ENCODE assay signal across 7 cellular contexts in the genomic region with DNA sequence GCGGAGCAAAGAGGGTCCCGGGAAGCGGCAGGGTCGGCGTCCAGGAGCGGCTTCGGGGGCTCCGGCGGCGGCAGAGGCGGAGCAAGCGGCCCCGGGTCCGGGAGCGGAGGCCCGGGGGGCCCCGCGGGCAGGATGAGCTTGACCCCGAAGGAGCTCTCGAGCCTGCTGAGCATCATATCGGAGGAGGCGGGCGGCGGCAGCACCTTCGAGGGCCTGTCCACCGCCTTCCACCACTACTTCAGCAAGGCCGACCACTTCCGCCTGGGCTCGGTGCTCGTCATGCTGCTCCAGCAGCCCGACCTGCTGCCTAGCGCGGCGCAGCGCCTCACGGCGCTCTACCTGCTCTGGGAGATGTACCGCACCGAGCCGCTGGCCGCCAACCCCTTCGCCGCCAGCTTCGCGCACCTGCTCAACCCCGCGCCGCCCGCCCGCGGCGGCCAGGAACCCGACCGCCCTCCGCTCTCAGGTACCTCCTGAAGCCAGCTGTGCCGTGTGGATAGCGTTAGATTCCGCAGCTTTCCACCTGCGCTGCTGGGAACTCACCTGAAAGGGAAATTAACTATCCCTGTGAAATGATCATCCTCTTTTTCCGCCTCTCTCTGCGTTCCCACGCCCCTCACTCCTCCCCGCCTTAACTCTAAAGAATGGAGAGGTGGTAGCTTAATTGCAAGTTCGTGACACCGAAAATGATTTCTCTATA. TPM values are rescaled to one million over a fixed set of nuclear protein-coding genes. Genes with fewer than 3 reads are reported as not detected.
DNase-seq lines count a peak whose midpoint lies in the region; ATAC-seq, FAIRE-seq and TF ChIP-seq lines count a peak whose summit lies in the region.

No MANE protein-coding gene starts in this region.

- H4K20me1 ChIP-seq in HepG2 (ENCODE audit: insufficient read depth, low read length): peaks cover 3% of the 10 kb centered on the region; the same call in 1 of the 2 replicates

- H3K36me3 ChIP-seq in HepG2 (replicated peaks in 1 of 2; ENCODE audit: control insufficient read depth in 1 of 2, insufficient read depth in 2 of 2, low read length in 2 of 2): peaks cover 0 to 8% of the 10 kb centered on the region in 2 experiments; a peak in 3 of 5 replicates

- H3K27ac ChIP-seq in HepG2 (ENCODE audit: extremely low read length, insufficient read depth, low read length): peak overlapping the region; percentile 86

- TF ChIP-seq CTCF in GM13977 (IDR thresholded peaks at IDR 0.05; ENCODE audit: extremely low read depth, insufficient read depth, missing control alignments) (no peak), HFF-Myc (IDR thresholded peaks at IDR 0.05; ENCODE audit: low read depth, low read length, missing control alignments) (no peak), WTC11 (IDR thresholded peaks at IDR 0.05) (no peak), chondrocyte (IDR thresholded peaks at IDR 0.05) (peak; percentile 22), HepG2 (CRISPR knock-in tag; IDR thresholded peaks at IDR 0.05) (no peak)

- H3K79me2 ChIP-seq in HepG2 (ENCODE audit: insufficient read depth, low read length): peaks cover 50% of the 10 kb centered on the region

- H3K9me3 ChIP-seq in HepG2 (ENCODE audit: low read length): no peaks in the 10 kb centered on the region

- BruUV-seq in HepG2 (replicated peaks; lab: Mats Ljungman, UMichigan): no TSS peak

- peak overlapping the region; percentile 96 for H3K9ac ChIP-seq in HepG2 (ENCODE audit: insufficient read depth, low read depth, low read length)

- TF ChIP-seq RAD21 in HepG2 (CRISPR knock-in tag; IDR thresholded peaks at IDR 0.05): peak; percentile 53; the same call in 1 of the 2 replicates

- POLR2A ChIA-PET in WTC11 (lab: Charles Lee) (interaction anchor here (1.3 kb wide), 1 partner anchor 245 kb away, joined by 3 read pairs; no protein-coding TSS in a partner anchor), HepG2 (lab: Yijun Ruan, JAX) (interaction anchor here (0.6 to 4.1 kb wide), 14 partner anchors 10 to 651 kb away, joined by 3 to 53 read pairs (median 5); a partner anchor contains a TSS)

- H3K27me3 ChIP-seq in HepG2 (ENCODE audit: control insufficient read depth in 1 of 2, insufficient read depth in 2 of 2, low read length in 2 of 2): no peaks in the 10 kb centered on the region; a peak in 1 of 5 replicates

- H3K4me1 Mint-ChIP-seq in WTC11: peaks cover 53% of the 10 kb centered on the region
- peaks cover 37% of the 10 kb centered on the region for H3K4me1 Mint-ChIP-seq in chondrocyte (ENCODE audit: low read depth)

- WGBS in HepG2 (ENCODE audit: low lambda C conversion rate): 1% methylated on average over 19 of the region's 65 CpGs

- TF ChIP-seq EP300 in HepG2 (IDR thresholded peaks at IDR 0.05; ENCODE audit: low read depth in 2 of 2, low read length in 2 of 2): no peak
- TF ChIP-seq EP300 in HepG2 (CRISPR knock-in tag; IDR thresholded peaks at IDR 0.05; ENCODE audit: borderline replicate concordance): no peak

- H2AFZ ChIP-seq in HepG2 (ENCODE audit: low read length): no peak overlapping the region

- in situ Hi-C loops in GM13977 (cut with MboI; ENCODE audit: low pct_unique_long_range_greater_than_20kb, low sequenced_read_pairs, unreplicated experiment) (loop anchor here (25.0 kb wide), 1 partner anchor 109 kb away; no protein-coding TSS in a partner anchor), HepG2 (cut with HindIII; ENCODE audit: extremely low pct_ligation_motif_present, low pct_unique_long_range_greater_than_20kb) (no loop called here)

- H3K9me3 Mint-ChIP-seq in WTC11 (peaks cover 7% of the 10 kb centered on the region; the same call in 1 of the 2 replicates), chondrocyte (ENCODE audit: low read depth) (no peaks in the 10 kb centered on the region)

- H3K4me3 ChIP-seq in HFF-Myc (replicated peaks; ENCODE audit: low read depth, low read length) (peak overlapping the region; percentile 99), HepG2 (replicated peaks in 1 of 3; ENCODE audit: insufficient read depth in 1 of 3, low read depth in 2 of 3, low read length in 3 of 3) (peak overlapping the region; percentile 82 to 98 (median 90))

- no peak for FAIRE-seq in HepG2 (lab: Jason Lieb, UNC)

- H3K36me3 Mint-ChIP-seq in WTC11 (peaks cover 15% of the 10 kb centered on the region), chondrocyte (ENCODE audit: low read depth) (peaks cover 4% of the 10 kb centered on the region)

- H3K27me3 Mint-ChIP-seq in WTC11 (ENCODE audit: low read depth): no peaks in the 10 kb centered on the region
- no peaks in the 10 kb centered on the region for H3K27me3 Mint-ChIP-seq in chondrocyte (ENCODE audit: low read depth)

- intact Hi-C loops in HepG2 (cut with micrococcal nuclease; ENCODE audit: unreplicated experiment): no loop called here

- CTCF ChIA-PET in WTC11 (lab: Charles Lee): interaction anchor here (0.6 to 3.4 kb wide), 14 partner anchors 8 to 647 kb away, joined by 3 to 32 read pairs (median 4); a partner anchor contains a TSS
- CTCF ChIA-PET in HepG2 (lab: Yijun Ruan, JAX; ENCODE audit: low intra/inter-chr PET ratio, low total read pairs): interaction anchor here (2.7 kb wide), 1 partner anchor 241 kb away, joined by 12 read pairs; no protein-coding TSS in a partner anchor

- DNase-seq in GM13977 (ENCODE audit: low spot score) (peak; percentile 75), HFF-Myc (ENCODE audit: extremely low read depth, low read depth) (no peak), NCI-H1105 (lab: John Stamatoyannopoulos, UW) (peak; percentile 33), WTC11 (ENCODE audit: low spot score) (peak; percentile 66), chondrocyte (ENCODE audit: low spot score) (peak; percentile 92), HepG2 (ENCODE audit: low spot score) (no peak)
- peak; percentile 51 to 62 for DNase-seq in stimulated activated CD4-positive, alpha-beta T cell treated with anti-CD3 and anti-CD28 coated beads, Interleukin-4, amount 100 ng/mL, for 48 hours (ENCODE audit: low read depth in 2 of 2)

- no peak; a peak in 1 of 4 replicates for TF ChIP-seq POLR2A in HepG2 (IDR thresholded peaks at IDR 0.05; ENCODE audit: insufficient read depth in 1 of 2, low read depth in 2 of 2, low read length in 2 of 2)

- peak; percentile 14 for ATAC-seq in WTC11
- peak; percentile 74 for ATAC-seq in HepG2

- H3K27ac Mint-ChIP-seq in WTC11 (peak overlapping the region; percentile 96), chondrocyte (ENCODE audit: unreplicated experiment) (peak overlapping the region; percentile 95)

- H3K4me1 ChIP-seq in HepG2 (ENCODE audit: insufficient read depth, low read length): peaks cover 75% of the 10 kb centered on the region

- peak overlapping the region; percentile 93 for H3K4me2 ChIP-seq in HepG2 (ENCODE audit: low read depth, low read length)

- H3K4me3 Mint-ChIP-seq in WTC11: peak overlapping the region; percentile 99
- peak overlapping the region; percentile 82 for H3K4me3 Mint-ChIP-seq in chondrocyte (ENCODE audit: unreplicated experiment)

RNA-seq across cellular contexts. Expression of a gene that starts 0.5 kb away (rescaled TPM):
- total RNA-seq in WTC11 (2021) (47.4 to 54.0 TPM (median 48.9 TPM) in 3 replicates), chondrocyte (28.5 to 37.4 TPM (median 31.3 TPM) in 3 replicates), HepG2 (2016; rRNA removed; fragmentation: Illumina TruSeq; extraction: Trizol) (100 and 114 TPM in 2 replicates)
- 34.2 and 39.4 TPM in 2 replicates for total RNA-seq in HepG2 (2016; cell fraction: cytosol; rRNA removed; fragmentation: Illumina TruSeq; extraction: Trizol; ENCODE audit: low read depth)
- 93.7 and 119 TPM in 2 replicates for total RNA-seq in HepG2 (2016; cell fraction: insoluble cytoplasmic fraction; rRNA removed; fragmentation: Illumina TruSeq; extraction: Trizol)
- total RNA-seq in HepG2 (2016; cell fraction: membrane; rRNA removed; fragmentation: Illumina TruSeq; extraction: Trizol): 65.8 and 70.3 TPM in 2 replicates
- total RNA-seq in HepG2 (2016; cell fraction: nucleus; rRNA removed; fragmentation: Illumina TruSeq; extraction: Trizol): 79.5 and 91.1 TPM in 2 replicates
- 202 and 209 TPM in 2 replicates for polyA plus RNA-seq in HepG2 (2011; rRNA removed)
- polyA plus RNA-seq in HepG2 (2011; cell fraction: cytosol; rRNA removed): 91.7 and 128 TPM in 2 replicates
- 359 and 415 TPM in 2 replicates for polyA plus RNA-seq in HepG2 (2011; cell fraction: nucleus; rRNA removed)
- 100 and 126 TPM in 2 replicates for polyA plus RNA-seq in HepG2 (2012)
- 35.1 and 35.8 TPM in 2 replicates for polyA plus RNA-seq in HepG2 (2016; cell fraction: cytosol; fragmentation: Illumina TruSeq; extraction: Trizol; ENCODE audit: low read depth)
- polyA plus RNA-seq in HepG2 (2016; cell fraction: insoluble cytoplasmic fraction; fragmentation: Illumina TruSeq; extraction: Trizol; ENCODE audit: low read depth): 160 and 184 TPM in 2 replicates
- polyA plus RNA-seq in HepG2 (2016; cell fraction: membrane; fragmentation: Illumina TruSeq; extraction: Trizol; ENCODE audit: low read depth): 62.2 and 66.8 TPM in 2 replicates
- 277 TPM in 2 replicates for polyA plus RNA-seq in HepG2 (2016; cell fraction: nucleus; fragmentation: Illumina TruSeq; extraction: Trizol; ENCODE audit: insufficient read depth, low read depth)
- 74.3 and 87.7 TPM in 2 replicates for polyA minus RNA-seq in HepG2 (2011; rRNA and poly(A)+ RNA removed; ENCODE audit: low replicate concordance)
- polyA minus RNA-seq in HepG2 (2011; cell fraction: cytosol; rRNA and poly(A)+ RNA removed): 102 and 132 TPM in 2 replicates
- 80.2 and 123 TPM in 2 replicates for polyA minus RNA-seq in HepG2 (2011; cell fraction: nucleus; rRNA and poly(A)+ RNA removed)

RNA-seq across cellular contexts. Expression of a gene that starts 55.3 kb away (rescaled TPM):
- total RNA-seq in WTC11 (2021) (25.6 to 30.0 TPM (median 28.4 TPM) in 3 replicates), chondrocyte (26.2 to 28.3 TPM (median 26.8 TPM) in 3 replicates), HepG2 (2016; rRNA removed; fragmentation: Illumina TruSeq; extraction: Trizol) (45.7 and 109 TPM in 2 replicates)
- total RNA-seq in HepG2 (2016; cell fraction: cytosol; rRNA removed; fragmentation: Illumina TruSeq; extraction: Trizol; ENCODE audit: low read depth): 31.6 and 37.7 TPM in 2 replicates
- total RNA-seq in HepG2 (2016; cell fraction: insoluble cytoplasmic fraction; rRNA removed; fragmentation: Illumina TruSeq; extraction: Trizol): 40.9 and 111 TPM in 2 replicates
- total RNA-seq in HepG2 (2016; cell fraction: membrane; rRNA removed; fragmentation: Illumina TruSeq; extraction: Trizol): 40.3 and 50.9 TPM in 2 replicates
- total RNA-seq in HepG2 (2016; cell fraction: nucleus; rRNA removed; fragmentation: Illumina TruSeq; extraction: Trizol): 138 and 175 TPM in 2 replicates
- 87.2 and 87.6 TPM in 2 replicates for polyA plus RNA-seq in HepG2 (2011; rRNA removed)
- polyA plus RNA-seq in HepG2 (2011; cell fraction: cytosol; rRNA removed): 33.2 and 46.3 TPM in 2 replicates
- polyA plus RNA-seq in HepG2 (2011; cell fraction: nucleus; rRNA removed): 67.6 and 82.1 TPM in 2 replicates
- polyA plus RNA-seq in HepG2 (2012): 91.6 and 103 TPM in 2 replicates
- 12.2 and 15.7 TPM in 2 replicates for polyA plus RNA-seq in HepG2 (2016; cell fraction: cytosol; fragmentation: Illumina TruSeq; extraction: Trizol; ENCODE audit: low read depth)
- 37.5 and 38.4 TPM in 2 replicates for polyA plus RNA-seq in HepG2 (2016; cell fraction: insoluble cytoplasmic fraction; fragmentation: Illumina TruSeq; extraction: Trizol; ENCODE audit: low read depth)
- 22.7 and 27.3 TPM in 2 replicates for polyA plus RNA-seq in HepG2 (2016; cell fraction: membrane; fragmentation: Illumina TruSeq; extraction: Trizol; ENCODE audit: low read depth)
- 273 and 274 TPM in 2 replicates for polyA plus RNA-seq in HepG2 (2016; cell fraction: nucleus; fragmentation: Illumina TruSeq; extraction: Trizol; ENCODE audit: insufficient read depth, low read depth)
- 41.3 and 47.7 TPM in 2 replicates for polyA minus RNA-seq in HepG2 (2011; rRNA and poly(A)+ RNA removed; ENCODE audit: low replicate concordance)
- polyA minus RNA-seq in HepG2 (2011; cell fraction: cytosol; rRNA and poly(A)+ RNA removed): 41.9 and 57.0 TPM in 2 replicates
- polyA minus RNA-seq in HepG2 (2011; cell fraction: nucleus; rRNA and poly(A)+ RNA removed): 147 and 171 TPM in 2 replicates

Comparison
In these comparisons a context has a peak if more than half of its experiments do, and no peak if none do; other contexts are left out.
1. DNase-seq: peak in GM13977 (single experiment), NCI-H1105 (single experiment), WTC11 (single experiment), chondrocyte (single experiment) and stimulated activated CD4-positive, alpha-beta T cell treated with anti-CD3 and anti-CD28 coated beads, Interleukin-4, amount 100 ng/mL, for 48 hours (2 of 2); none in HFF-Myc (single experiment) and HepG2 (single experiment).